1 cellular context compared by ENCODE assay signal in the genomic region with DNA sequence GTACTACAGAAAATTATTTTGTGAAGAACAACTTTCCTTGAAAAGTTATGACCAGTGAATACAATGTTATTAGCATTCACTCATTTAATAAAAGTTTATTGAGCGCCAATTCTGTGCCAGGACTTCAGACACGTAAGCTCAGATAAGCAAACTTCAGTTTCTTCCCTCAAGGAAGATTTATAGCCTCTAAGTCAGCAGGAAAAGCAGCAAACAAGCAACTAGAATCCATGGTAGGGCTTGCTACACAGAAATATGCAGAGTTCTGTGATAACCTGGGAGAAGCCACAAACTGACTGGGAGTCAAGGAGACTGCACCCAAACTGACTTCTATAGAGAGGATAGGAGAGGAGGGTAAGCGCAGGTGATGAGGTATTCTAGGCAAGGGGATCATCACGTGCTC.
TF ChIP-seq lines count a peak whose summit lies in the region.

No MANE protein-coding gene starts in this region.

TF ChIP-seq in HepG2, 621 proteins besides CTCF, POLR2A, EP300 and RAD21:
- TF ChIP-seq, protein P1, sequence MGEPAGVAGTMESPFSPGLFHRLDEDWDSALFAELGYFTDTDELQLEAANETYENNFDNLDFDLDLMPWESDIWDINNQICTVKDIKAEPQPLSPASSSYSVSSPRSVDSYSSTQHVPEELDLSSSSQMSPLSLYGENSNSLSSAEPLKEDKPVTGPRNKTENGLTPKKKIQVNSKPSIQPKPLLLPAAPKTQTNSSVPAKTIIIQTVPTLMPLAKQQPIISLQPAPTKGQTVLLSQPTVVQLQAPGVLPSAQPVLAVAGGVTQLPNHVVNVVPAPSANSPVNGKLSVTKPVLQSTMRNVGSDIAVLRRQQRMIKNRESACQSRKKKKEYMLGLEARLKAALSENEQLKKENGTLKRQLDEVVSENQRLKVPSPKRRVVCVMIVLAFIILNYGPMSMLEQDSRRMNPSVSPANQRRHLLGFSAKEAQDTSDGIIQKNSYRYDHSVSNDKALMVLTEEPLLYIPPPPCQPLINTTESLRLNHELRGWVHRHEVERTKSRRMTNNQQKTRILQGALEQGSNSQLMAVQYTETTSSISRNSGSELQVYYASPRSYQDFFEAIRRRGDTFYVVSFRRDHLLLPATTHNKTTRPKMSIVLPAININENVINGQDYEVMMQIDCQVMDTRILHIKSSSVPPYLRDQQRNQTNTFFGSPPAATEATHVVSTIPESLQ (CRISPR knock-in tag; conservative IDR thresholded peaks at IDR 0.05) = no peak
- TF ChIP-seq NKX3-1 (CRISPR knock-in tag; IDR thresholded peaks at IDR 0.05) = no peak
- TF ChIP-seq, protein P2, sequence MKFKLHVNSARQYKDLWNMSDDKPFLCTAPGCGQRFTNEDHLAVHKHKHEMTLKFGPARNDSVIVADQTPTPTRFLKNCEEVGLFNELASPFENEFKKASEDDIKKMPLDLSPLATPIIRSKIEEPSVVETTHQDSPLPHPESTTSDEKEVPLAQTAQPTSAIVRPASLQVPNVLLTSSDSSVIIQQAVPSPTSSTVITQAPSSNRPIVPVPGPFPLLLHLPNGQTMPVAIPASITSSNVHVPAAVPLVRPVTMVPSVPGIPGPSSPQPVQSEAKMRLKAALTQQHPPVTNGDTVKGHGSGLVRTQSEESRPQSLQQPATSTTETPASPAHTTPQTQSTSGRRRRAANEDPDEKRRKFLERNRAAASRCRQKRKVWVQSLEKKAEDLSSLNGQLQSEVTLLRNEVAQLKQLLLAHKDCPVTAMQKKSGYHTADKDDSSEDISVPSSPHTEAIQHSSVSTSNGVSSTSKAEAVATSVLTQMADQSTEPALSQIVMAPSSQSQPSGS (CRISPR knock-in tag; IDR thresholded peaks at IDR 0.05) = no peak
- no peak for TF ChIP-seq SIX1 (CRISPR knock-in tag; IDR thresholded peaks at IDR 0.05; ENCODE audit: borderline replicate concordance)
- TF ChIP-seq, protein P3, sequence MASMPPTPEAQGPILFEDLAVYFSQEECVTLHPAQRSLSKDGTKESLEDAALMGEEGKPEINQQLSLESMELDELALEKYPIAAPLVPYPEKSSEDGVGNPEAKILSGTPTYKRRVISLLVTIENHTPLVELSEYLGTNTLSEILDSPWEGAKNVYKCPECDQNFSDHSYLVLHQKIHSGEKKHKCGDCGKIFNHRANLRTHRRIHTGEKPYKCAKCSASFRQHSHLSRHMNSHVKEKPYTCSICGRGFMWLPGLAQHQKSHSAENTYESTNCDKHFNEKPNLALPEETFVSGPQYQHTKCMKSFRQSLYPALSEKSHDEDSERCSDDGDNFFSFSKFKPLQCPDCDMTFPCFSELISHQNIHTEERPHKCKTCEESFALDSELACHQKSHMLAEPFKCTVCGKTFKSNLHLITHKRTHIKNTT (CRISPR knock-in tag; IDR thresholded peaks at IDR 0.05) = no peak
- TF ChIP-seq ZNF501 (CRISPR knock-in tag; IDR thresholded peaks at IDR 0.05) = no peak
- TF ChIP-seq REL (CRISPR knock-in tag; conservative IDR thresholded peaks at IDR 0.05) = no peak
- TF ChIP-seq ZFP36L2 (CRISPR knock-in tag; IDR thresholded peaks at IDR 0.05) = no peak
- TF ChIP-seq, protein P4, sequence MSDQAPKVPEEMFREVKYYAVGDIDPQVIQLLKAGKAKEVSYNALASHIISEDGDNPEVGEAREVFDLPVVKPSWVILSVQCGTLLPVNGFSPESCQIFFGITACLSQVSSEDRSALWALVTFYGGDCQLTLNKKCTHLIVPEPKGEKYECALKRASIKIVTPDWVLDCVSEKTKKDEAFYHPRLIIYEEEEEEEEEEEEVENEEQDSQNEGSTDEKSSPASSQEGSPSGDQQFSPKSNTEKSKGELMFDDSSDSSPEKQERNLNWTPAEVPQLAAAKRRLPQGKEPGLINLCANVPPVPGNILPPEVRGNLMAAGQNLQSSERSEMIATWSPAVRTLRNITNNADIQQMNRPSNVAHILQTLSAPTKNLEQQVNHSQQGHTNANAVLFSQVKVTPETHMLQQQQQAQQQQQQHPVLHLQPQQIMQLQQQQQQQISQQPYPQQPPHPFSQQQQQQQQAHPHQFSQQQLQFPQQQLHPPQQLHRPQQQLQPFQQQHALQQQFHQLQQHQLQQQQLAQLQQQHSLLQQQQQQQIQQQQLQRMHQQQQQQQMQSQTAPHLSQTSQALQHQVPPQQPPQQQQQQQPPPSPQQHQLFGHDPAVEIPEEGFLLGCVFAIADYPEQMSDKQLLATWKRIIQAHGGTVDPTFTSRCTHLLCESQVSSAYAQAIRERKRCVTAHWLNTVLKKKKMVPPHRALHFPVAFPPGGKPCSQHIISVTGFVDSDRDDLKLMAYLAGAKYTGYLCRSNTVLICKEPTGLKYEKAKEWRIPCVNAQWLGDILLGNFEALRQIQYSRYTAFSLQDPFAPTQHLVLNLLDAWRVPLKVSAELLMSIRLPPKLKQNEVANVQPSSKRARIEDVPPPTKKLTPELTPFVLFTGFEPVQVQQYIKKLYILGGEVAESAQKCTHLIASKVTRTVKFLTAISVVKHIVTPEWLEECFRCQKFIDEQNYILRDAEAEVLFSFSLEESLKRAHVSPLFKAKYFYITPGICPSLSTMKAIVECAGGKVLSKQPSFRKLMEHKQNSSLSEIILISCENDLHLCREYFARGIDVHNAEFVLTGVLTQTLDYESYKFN (CRISPR knock-in tag; conservative IDR thresholded peaks at IDR 0.05) = no peak
- TF ChIP-seq, protein P5, sequence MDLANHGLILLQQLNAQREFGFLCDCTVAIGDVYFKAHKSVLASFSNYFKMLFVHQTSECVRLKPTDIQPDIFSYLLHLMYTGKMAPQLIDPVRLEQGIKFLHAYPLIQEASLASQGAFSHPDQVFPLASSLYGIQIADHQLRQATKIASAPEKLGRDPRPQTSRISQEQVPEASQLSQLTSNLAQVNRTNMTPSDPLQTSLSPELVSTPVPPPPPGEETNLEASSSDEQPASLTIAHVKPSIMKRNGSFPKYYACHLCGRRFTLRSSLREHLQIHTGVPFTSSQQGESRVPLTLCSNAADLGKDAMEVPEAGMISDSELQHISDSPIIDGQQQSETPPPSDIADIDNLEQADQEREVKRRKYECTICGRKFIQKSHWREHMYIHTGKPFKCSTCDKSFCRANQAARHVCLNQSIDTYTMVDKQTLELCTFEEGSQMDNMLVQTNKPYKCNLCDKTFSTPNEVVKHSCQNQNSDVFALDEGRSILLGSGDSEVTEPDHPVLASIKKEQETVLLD (CRISPR knock-in tag; IDR thresholded peaks at IDR 0.05; ENCODE audit: low read depth) = no peak
- TF ChIP-seq JARID2 (CRISPR knock-in tag; IDR thresholded peaks at IDR 0.05; ENCODE audit: insufficient replicate concordance) = no peak
- no peak for TF ChIP-seq PRMT3 (CRISPR knock-in tag; IDR thresholded peaks at IDR 0.05; ENCODE audit: borderline replicate concordance, low read depth)
- TF ChIP-seq ZNF556 (CRISPR knock-in tag; IDR thresholded peaks at IDR 0.05; ENCODE audit: borderline replicate concordance) = no peak
- no peak for TF ChIP-seq HDAC2 (CRISPR knock-in tag; IDR thresholded peaks at IDR 0.05)
- TF ChIP-seq FOXK1 (CRISPR knock-in tag; IDR thresholded peaks at IDR 0.05; ENCODE audit: borderline replicate concordance, low read depth) = no peak
